In the genomic region with DNA sequence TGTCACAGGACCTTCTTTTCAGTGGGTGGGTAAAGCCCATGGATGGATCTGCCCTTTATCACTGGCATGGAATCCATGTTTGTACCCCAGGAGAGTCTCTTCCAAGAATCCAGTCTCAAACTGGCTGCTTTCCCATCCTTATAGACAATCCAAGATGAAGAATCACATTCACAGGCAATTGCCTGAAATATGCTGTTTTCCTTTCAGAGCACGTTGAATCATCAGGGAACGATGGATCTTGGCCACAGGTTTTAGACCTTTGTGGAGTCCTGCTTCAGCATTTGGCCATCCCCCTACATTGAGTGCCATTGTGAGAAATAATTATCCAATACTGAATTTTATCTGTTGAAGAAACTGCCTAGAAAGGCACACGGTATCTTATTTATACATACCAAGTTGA, we compare ENCODE assay signal across 14 cellular contexts.
DNase-seq lines count a peak whose midpoint lies in the region; TF ChIP-seq lines count a peak whose summit lies in the region.
"Had no signal": no experiment of that assay in that cellular context is flagged by ENCODE, and none has a peak within 500 bp of the region (broad histone marks: within the 10 kb centered on the region; RNA-seq: fewer than 3 reads in every experiment).

No MANE protein-coding gene starts in this region.

- TF ChIP-seq CTCF in fibroblast of mammary gland (conservative IDR thresholded peaks at IDR 0.05; ENCODE audit: control insufficient read depth, insufficient read depth, low read depth, low read length): no peak
- no peak for TF ChIP-seq CTCF in esophagus squamous epithelium (IDR thresholded peaks at IDR 0.05)

- H3K27ac ChIP-seq in esophagus squamous epithelium: no peak overlapping the region
- H3K27ac ChIP-seq: HL-60 had no signal

- H3K36me3 ChIP-seq in esophagus squamous epithelium: no peaks in the 10 kb centered on the region

- no peaks in the 10 kb centered on the region for H3K4me1 ChIP-seq in esophagus squamous epithelium
- H3K4me1 ChIP-seq: Caco-2 had no signal

- TF ChIP-seq POLR2A in esophagus squamous epithelium (IDR thresholded peaks at IDR 0.05): no peak

- H3K27me3 ChIP-seq in esophagus squamous epithelium: no peaks in the 10 kb centered on the region

- intact Hi-C loops in esophagus squamous epithelium (cut with DNase I): no loop called here

- no peaks in the 10 kb centered on the region for H3K9me3 ChIP-seq in esophagus squamous epithelium
- H3K9me3 ChIP-seq: A549, Caco-2 had no signal

- WGBS in esophagus squamous epithelium, 2 donors: 53 to 63% methylated on average over 3 of the region's 3 CpGs

- H3K4me3 ChIP-seq in fibroblast of mammary gland (ENCODE audit: control insufficient read depth, low read depth, low read length): no peak overlapping the region
- H3K4me3 ChIP-seq in skeletal muscle cell (ENCODE audit: low read depth, low read length): no peak overlapping the region
- no peak overlapping the region for H3K4me3 ChIP-seq in esophagus squamous epithelium
- H3K4me3 ChIP-seq: A549, GM12878 had no signal

- DNase-seq in EL (peak; percentile 29), M059J (ENCODE audit: low read depth) (peak; percentile 24), fibroblast of mammary gland (ENCODE audit: low read depth) (peak; percentile 14), skeletal muscle cell (ENCODE audit: low read depth) (peak; percentile 41), mesenteric fat pad (ENCODE audit: low spot score) (no peak), NCI-H2171 treated with DMSO at 0.1 percent for 48 hours (lab: John Stamatoyannopoulos, UW) (no peak), esophagus squamous epithelium (lab: John Stamatoyannopoulos, UW) (no peak)
- DNase-seq: Caco-2; CD8-positive, alpha-beta memory T cell; DMS53; H7 had no signal

Comparison
In these comparisons a context has a peak if more than half of its experiments do, and no peak if none do; other contexts are left out.
1. DNase-seq: peak in EL (single experiment), M059J (single experiment), fibroblast of mammary gland (single experiment) and skeletal muscle cell (single experiment); none in mesenteric fat pad (single experiment), NCI-H2171 treated with DMSO at 0.1 percent for 48 hours (single experiment) and esophagus squamous epithelium (single experiment).